In genomic region chr5:14551211-14551610, GRCh38 we compare ENCODE assay signal across 24 cellular contexts. TPM values are rescaled to one million over a fixed set of nuclear protein-coding genes. Genes with fewer than 3 reads are reported as not detected.
DNase-seq lines count a peak whose midpoint lies in the region; ATAC-seq and TF ChIP-seq lines count a peak whose summit lies in the region.
"Had no signal": no experiment of that assay in that cellular context is flagged by ENCODE, and none has a peak within 500 bp of the region (broad histone marks: within the 10 kb centered on the region; RNA-seq: fewer than 3 reads in every experiment).

No MANE protein-coding gene starts in this region.

- BruUV-seq in PC-3 (replicated peaks; lab: Mats Ljungman, UMichigan): no TSS peak

- H3F3A ChIP-seq in PC-3 (ENCODE audit: low read length, unreplicated experiment): no peaks in the 10 kb centered on the region

- CTCF ChIA-PET in PC-3 (lab: Charles Lee): no interaction called here

- no peak for TF ChIP-seq CTCF in PC-3 (conservative IDR thresholded peaks at IDR 0.05; ENCODE audit: low read depth, low read length)
- TF ChIP-seq CTCF in mucosa of descending colon (IDR thresholded peaks at IDR 0.05): no peak

- H3K4me1 ChIP-seq in PC-3 (ENCODE audit: insufficient read depth, low read length) (peaks cover 7% of the 10 kb centered on the region; the same call in 1 of the 2 replicates), mucosa of descending colon (ENCODE audit: low read depth) (peaks cover 27% of the 10 kb centered on the region)

- H4K20me1 ChIP-seq in PC-3 (ENCODE audit: low read length): no peaks in the 10 kb centered on the region

- H3K4me3 ChIP-seq in PC-3 (ENCODE audit: low read length) (no peak overlapping the region), mucosa of descending colon (no peak overlapping the region)
- H3K4me3 ChIP-seq: MG63, PC-9 had no signal

- DNase-seq in HuH-7.5 (ENCODE audit: low spot score) (peak; percentile 22), PC-3 (peak; percentile 27), mucosa of descending colon (peak in 1 of 3 donors; percentile 80), NCI-H1930 (lab: John Stamatoyannopoulos, UW) (no peak), NCI-H1048 (lab: John Stamatoyannopoulos, UW) (no peak)
- no peak for DNase-seq in activated effector memory CD4-positive, alpha-beta T cell treated with Interleukin-2 at 50 U/mL for 16 hours
- DNase-seq: C1 segment of cervical spinal cord; CD4-positive, alpha-beta memory T cell; COR-L47; DMS79 treated with DMSO at 0.1 percent for 48 hours; GF-D8; HCEC 1CT; KBM-7; MG63; NCI-H1694 treated with DMSO at 0.1 percent for 48 hours; NCI-H2171 treated with DMSO at 0.1 percent for 48 hours; NCI-H345; NCI-H510A treated with DMSO at 0.1 percent for 48 hours; NCI-H82; NK-92 treated with Interleukin-12 subunit alpha and Interleukin-12 subunit beta, amount 100 ng/mL, for 24 hours; PC-9; T-cell had no signal

- ATAC-seq in PC-3 (peak; percentile 22; the same call in 1 of the 2 replicates), mucosa of descending colon (peak; percentile 94), GM21367 (IDR thresholded peaks at IDR 0.05; ENCODE audit: unreplicated experiment) (no peak)
- ATAC-seq: Right ventricle myocardium inferior, T-cell had no signal

- peak overlapping the region; percentile 17; the same call in 1 of the 2 replicates for H3K27ac ChIP-seq in PC-3 (ENCODE audit: low read length)
- H3K27ac ChIP-seq: PC-9 had no signal

- POLR2A ChIA-PET in PC-3 (lab: Charles Lee; ENCODE audit: unreplicated experiment): interaction anchor here (0.6 kb wide), 1 partner anchor 134 kb away, joined by 4 read pairs; no protein-coding TSS in a partner anchor

- no peaks in the 10 kb centered on the region for H3K79me2 ChIP-seq in PC-3 (ENCODE audit: low read length)

- H3K9ac ChIP-seq in PC-3 (ENCODE audit: low read length): no peak overlapping the region

- intact Hi-C loops in PC-3 (cut with micrococcal nuclease) (no loop called here), mucosa of descending colon (cut with DNase I, micrococcal nuclease) (no loop called here)

- no peak overlapping the region for H2AFZ ChIP-seq in PC-3 (ENCODE audit: low read length)
- H2AFZ ChIP-seq: PC-9 had no signal

- H3K9me3 ChIP-seq in PC-3 (ENCODE audit: low read length) (no peaks in the 10 kb centered on the region), mucosa of descending colon (no peaks in the 10 kb centered on the region)
- H3K9me3 ChIP-seq: MG63 had no signal

- H3K4me2 ChIP-seq in PC-3 (ENCODE audit: low read length): no peak overlapping the region
- H3K4me2 ChIP-seq: PC-9 had no signal

- no peaks in the 10 kb centered on the region for H3K9me2 ChIP-seq in PC-3 (replicated peaks; ENCODE audit: low read length)

- H3K36me3 ChIP-seq in PC-3 (ENCODE audit: low read depth, low read length): no peaks in the 10 kb centered on the region
- H3K36me3 ChIP-seq in mucosa of descending colon (ENCODE audit: low read depth): no peaks in the 10 kb centered on the region
- H3K36me3 ChIP-seq: MG63 had no signal

- H3K27me3 ChIP-seq in PC-3 (ENCODE audit: low read length): no peaks in the 10 kb centered on the region

RNA-seq across cellular contexts. Expression of gene OTULINL, which starts 30.4 kb away (rescaled TPM):
- total RNA-seq in PC-3 (2014; rRNA removed) (46.4 and 54.6 TPM in 2 replicates), mucosa of descending colon (10 to 100 TPM; 33.9 to 67.2 (median 60.1) TPM)

Comparison
In these comparisons a context has a peak if more than half of its experiments do, and no peak if none do; other contexts are left out.
1. DNase-seq: peak in HuH-7.5 (single experiment) and PC-3 (single experiment); none in NCI-H1930 (0 of 2), activated effector memory CD4-positive, alpha-beta T cell treated with Interleukin-2 at 50 U/mL for 16 hours (single experiment) and NCI-H1048 (single experiment).